8 cellular contexts compared by ENCODE assay signal in the genomic region with DNA sequence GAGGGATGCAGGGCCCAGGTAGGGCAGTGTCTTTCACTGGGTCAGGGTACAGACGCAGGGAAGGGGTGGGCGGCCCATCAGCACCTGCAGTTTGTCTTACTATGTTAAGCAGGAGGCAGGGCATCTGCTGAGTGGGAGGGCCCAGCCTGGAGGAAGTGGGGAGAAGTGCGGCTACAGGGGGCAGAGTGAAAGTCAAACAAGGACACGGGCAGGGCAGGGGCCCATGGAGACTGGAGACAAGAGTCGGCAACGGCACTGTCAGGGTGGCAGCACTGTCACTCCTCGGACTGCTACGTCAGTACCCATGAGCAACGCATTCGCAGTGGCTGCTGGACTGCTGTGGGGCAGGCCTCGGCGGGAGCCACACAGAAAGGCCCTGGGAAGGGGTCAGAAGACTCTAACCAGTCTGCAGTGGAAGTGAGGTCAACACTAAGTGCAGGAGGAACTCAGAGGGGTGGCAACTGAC. TPM values are rescaled to one million over a fixed set of nuclear protein-coding genes. Genes with fewer than 3 reads are reported as not detected.
DNase-seq lines count a peak whose midpoint lies in the region; ATAC-seq, FAIRE-seq and TF ChIP-seq lines count a peak whose summit lies in the region.

No MANE protein-coding gene starts in this region.

- no peak overlapping the region for H3K9ac ChIP-seq in H1 (replicated peaks in 1 of 4; ENCODE audit: extremely low read depth in 1 of 4, low read depth in 3 of 4, low read length in 3 of 4)

- no peak overlapping the region for H3K56ac ChIP-seq in H1 (replicated peaks; ENCODE audit: insufficient read length, low read depth, low read length)

- FAIRE-seq in GM12891 (lab: Jason Lieb, UNC) (peak; percentile 98), H1 (lab: Jason Lieb, UNC) (no peak)

- H3K4ac ChIP-seq in H1 (replicated peaks; ENCODE audit: insufficient read length, low read depth, low read length) = no peak overlapping the region

- peak overlapping the region in 1 of 2 experiments; percentile 44; a peak in 2 of 4 replicates for H3K4me2 ChIP-seq in H1 (ENCODE audit: insufficient read depth in 1 of 2, low read depth in 2 of 2, low read length in 2 of 2)

- H3K36me3 ChIP-seq in H1 (ENCODE audit: control insufficient read depth in 2 of 4, insufficient read depth in 4 of 4, low read length in 3 of 4) = no peaks in the 10 kb centered on the region

- POLR2A ChIA-PET in H1 (lab: Charles Lee; ENCODE audit: partially characterized antibody) = interaction anchor here (1.1 to 1.2 kb wide), 2 partner anchors 9 to 18 kb away, joined by 3 read pairs; no protein-coding TSS in a partner anchor

- peak overlapping the region; percentile 85; the same call in 1 of the 2 replicates for H2BK5ac ChIP-seq in H1 (ENCODE audit: low read depth, low read length)

- CTCF ChIA-PET in H1 (lab: Charles Lee; ENCODE audit: partially characterized antibody) = interaction anchor here (1.1 to 4.1 kb wide), 2 partner anchors 21 to 37 kb away, joined by 3 to 15 read pairs; no protein-coding TSS in a partner anchor

- no peak overlapping the region for H3K23ac ChIP-seq in H1 (ENCODE audit: insufficient read length)

- no peak overlapping the region for H2BK120ac ChIP-seq in H1 (replicated peaks; ENCODE audit: low read depth, low read length)

- peak; percentile 79 for ATAC-seq in HG03159 (IDR thresholded peaks at IDR 0.05; ENCODE audit: unreplicated experiment)
- ATAC-seq in GM18519 (IDR thresholded peaks at IDR 0.05; ENCODE audit: low FRiP score, unreplicated experiment) = no peak
- ATAC-seq in GM19035 (IDR thresholded peaks at IDR 0.05; ENCODE audit: unreplicated experiment) = no peak

- 0 out of 2 replicates have a peak overlapping the region, but pooled peaks have one; percentile 46 for H2BK15ac ChIP-seq in H1 (ENCODE audit: low read length)

- H2AK5ac ChIP-seq in H1 (ENCODE audit: low read depth, low read length) = no peak overlapping the region

- H4K8ac ChIP-seq in H1 (ENCODE audit: extremely low read depth, insufficient read depth, low read length) = no peak overlapping the region

- no peak overlapping the region for H3K4me3 ChIP-seq in H1 (ENCODE audit: extremely low read depth in 1 of 4, insufficient read depth in 2 of 4, low read depth in 3 of 4, low read length in 4 of 4)

- no peaks in the 10 kb centered on the region for H3K9me3 ChIP-seq in H1 (ENCODE audit: insufficient read depth in 2 of 2, low read depth in 1 of 2, low read length in 1 of 2)

- TF ChIP-seq EP300 in H1 (IDR thresholded peaks at IDR 0.05; ENCODE audit: borderline replicate concordance in 1 of 2, low read depth in 2 of 2, low read length in 2 of 2) = no peak

- peak overlapping the region; percentile 33; the same call in 1 of the 2 replicates for H3K27ac ChIP-seq in H1 (ENCODE audit: low read depth, low read length)

- H3K14ac ChIP-seq in H1 (ENCODE audit: insufficient read length) = no peak overlapping the region

- peaks cover 64 to 100% of the 10 kb centered on the region in 2 experiments for H3K79me2 ChIP-seq in H1 (ENCODE audit: control insufficient read depth in 1 of 2, insufficient read depth in 2 of 2, low read length in 2 of 2)

- 69% methylated on average over 12 of the region's 12 CpGs; no CpG with 5 or more reads in 1 of the 2 experiments for WGBS in H1 (ENCODE audit: extremely low coverage in 1 of 2, insufficient coverage in 1 of 2, insufficient read length in 1 of 2, insufficient replicate concordance in 2 of 2, low coverage in 1 of 2, low lambda C conversion rate in 2 of 2, missing lambda C conversion rate in 1 of 2), 2 experiments

- 0 out of 2 replicates have a peak overlapping the region, but pooled peaks have one; percentile 61 for H2BK20ac ChIP-seq in H1 (ENCODE audit: low read length)

- H4K20me1 ChIP-seq in H1 (replicated peaks in 1 of 2; ENCODE audit: control insufficient read depth in 1 of 2, insufficient read depth in 2 of 2, low read length in 2 of 2) = peaks cover 73 to 77% of the 10 kb centered on the region in 2 experiments

- TF ChIP-seq RAD21 in H1 (IDR thresholded peaks at IDR 0.05 in 1 of 2, conservative IDR thresholded peaks at IDR 0.05 in 1 of 2; ENCODE audit: low read depth in 2 of 2, low read length in 2 of 2) = no peak

- DNase-seq in GM12891 (ENCODE audit: insufficient read length, low spot score) (peak; percentile 62), H1 (ENCODE audit: low read depth in 1 of 2, low spot score in 2 of 2) (peak in 1 of 2 experiments; percentile 69), NCI-H774 (lab: John Stamatoyannopoulos, UW) (no peak)
- DNase-seq in activated CD4-positive, CD25-positive, alpha-beta regulatory T cell treated with anti-CD3 and anti-CD28 coated beads, Interleukin-2, amount 50 U/mL, for 72 hours = peak; percentile 47
- DNase-seq in stimulated activated CD4-positive, alpha-beta T cell treated with anti-CD3 and anti-CD28 coated beads, Interleukin-4, amount 100 ng/mL, for 1 hour = peak; percentile 38

- H3K4me1 ChIP-seq in H1 (replicated peaks in 1 of 4; ENCODE audit: control insufficient read depth in 3 of 4, insufficient read depth in 4 of 4, low read length in 3 of 4) = peaks cover 3 to 51% (median 32%) of the 10 kb centered on the region in 4 experiments

- no peaks in the 10 kb centered on the region for H3K27me3 ChIP-seq in H1 (replicated peaks in 1 of 4; ENCODE audit: control insufficient read depth in 3 of 4, extremely low read depth in 1 of 4, insufficient read depth in 3 of 4, low read length in 3 of 4)

- no peak overlapping the region for H4K5ac ChIP-seq in H1 (ENCODE audit: insufficient read length, low read depth, low read length)

- no peak overlapping the region for H2AFZ ChIP-seq in H1 (ENCODE audit: low read length)

- peak overlapping the region; percentile 60; the same call in 1 of the 2 replicates for H3K18ac ChIP-seq in H1 (ENCODE audit: extremely low read depth, low read length)

- peak overlapping the region; percentile 75; the same call in 1 of the 2 replicates for H2BK12ac ChIP-seq in H1 (ENCODE audit: low read depth, low read length)

- peaks cover 38% of the 10 kb centered on the region for H3K79me1 ChIP-seq in H1 (ENCODE audit: low read depth, low read length)

- no peak overlapping the region for H4K91ac ChIP-seq in H1 (replicated peaks; ENCODE audit: insufficient read length, low read length)

- TF ChIP-seq POLR2A in GM12891 (IDR thresholded peaks at IDR 0.05; ENCODE audit: low read depth, low read length) (no peak), H1 (IDR thresholded peaks at IDR 0.05; ENCODE audit: control extremely low read depth in 1 of 2, low read depth in 2 of 2, low read length in 2 of 2) (no peak)

- no peaks in the 10 kb centered on the region for H3K23me2 ChIP-seq in H1 (ENCODE audit: low read depth, low read length)

- TF ChIP-seq CTCF in H1 (IDR thresholded peaks at IDR 0.05; ENCODE audit: control extremely low read depth in 1 of 3, insufficient read depth in 1 of 3, low read depth in 1 of 3, low read length in 3 of 3) = peak in 1 of 3 experiments; percentile 31; a peak in 1 of 4 replicates

TF ChIP-seq in GM12891, 5 proteins besides CTCF, POLR2A, EP300 and RAD21:
- no peak for TF ChIP-seq TAF1 (IDR thresholded peaks at IDR 0.05; ENCODE audit: low read depth, low read length)
- 0 out of 2 replicates have a peak, but pooled peaks have one; percentile 2 for TF ChIP-seq POU2F2 (IDR thresholded peaks at IDR 0.05; ENCODE audit: low read depth, low read length)
- no peak for TF ChIP-seq PAX5 (IDR thresholded peaks at IDR 0.05; ENCODE audit: insufficient read depth, low read length, severe bottlenecking)
- peak; percentile 83 for TF ChIP-seq SPI1 (IDR thresholded peaks at IDR 0.05; ENCODE audit: low read depth, low read length)
- TF ChIP-seq POLR2AphosphoS5 (IDR thresholded peaks at IDR 0.05; ENCODE audit: low read depth, low read length) = no peak

TF ChIP-seq in H1, 55 proteins besides CTCF, POLR2A, EP300 and RAD21 (continues in another document):
- TF ChIP-seq EGR1 (IDR thresholded peaks at IDR 0.05; ENCODE audit: borderline replicate concordance, low read depth, low read length) (no peak), CREB1 (IDR thresholded peaks at IDR 0.05) (no peak), POLR2AphosphoS5 (IDR thresholded peaks at IDR 0.05; ENCODE audit: low read depth, low read length) (0 out of 2 replicates have a peak, but pooled peaks have one; percentile 31), SUZ12 (IDR thresholded peaks at IDR 0.05; ENCODE audit: low read length) (no peak), GABPA (IDR thresholded peaks at IDR 0.05; ENCODE audit: borderline replicate concordance, insufficient read depth, low read length) (peak; percentile 11; the same call in 1 of the 2 replicates), CHD2 (IDR thresholded peaks at IDR 0.05; ENCODE audit: low read length) (no peak), KDM5A (IDR thresholded peaks at IDR 0.05; ENCODE audit: low read length) (no peak), TEAD4 (IDR thresholded peaks at IDR 0.05; ENCODE audit: low read depth, low read length) (no peak), PHF8 (conservative IDR thresholded peaks at IDR 0.05; ENCODE audit: low read depth, low read length) (no peak), SIX5 (IDR thresholded peaks at IDR 0.05; ENCODE audit: low read depth, low read length) (no peak), JUN (IDR thresholded peaks at IDR 0.05; ENCODE audit: low read depth, low read length) (no peak)
- TF ChIP-seq, protein P1, sequence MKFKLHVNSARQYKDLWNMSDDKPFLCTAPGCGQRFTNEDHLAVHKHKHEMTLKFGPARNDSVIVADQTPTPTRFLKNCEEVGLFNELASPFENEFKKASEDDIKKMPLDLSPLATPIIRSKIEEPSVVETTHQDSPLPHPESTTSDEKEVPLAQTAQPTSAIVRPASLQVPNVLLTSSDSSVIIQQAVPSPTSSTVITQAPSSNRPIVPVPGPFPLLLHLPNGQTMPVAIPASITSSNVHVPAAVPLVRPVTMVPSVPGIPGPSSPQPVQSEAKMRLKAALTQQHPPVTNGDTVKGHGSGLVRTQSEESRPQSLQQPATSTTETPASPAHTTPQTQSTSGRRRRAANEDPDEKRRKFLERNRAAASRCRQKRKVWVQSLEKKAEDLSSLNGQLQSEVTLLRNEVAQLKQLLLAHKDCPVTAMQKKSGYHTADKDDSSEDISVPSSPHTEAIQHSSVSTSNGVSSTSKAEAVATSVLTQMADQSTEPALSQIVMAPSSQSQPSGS (IDR thresholded peaks at IDR 0.05; ENCODE audit: low read length) = no peak

RNA-seq across cellular contexts. Expression of a gene that starts 19.7 kb away (rescaled TPM):
- polyA plus RNA-seq in GM12891 (2012; ENCODE audit: low read depth, missing spikeins) = 7.8 TPM
- 43.1 and 44.0 TPM in 2 replicates for total RNA-seq in H1 (2021; fragmentation: NEBNext Ultra II Directional; extraction: Animal tissue kit (Norgen Biotek cat#: 25700))
- 13.4 and 14.4 TPM in 2 replicates for polyA plus RNA-seq in H1 (2011; rRNA removed)
- polyA plus RNA-seq in H1 (2011; cell fraction: cytosol; rRNA removed) = 10.7 TPM
- polyA plus RNA-seq in H1 (2011; cell fraction: nucleus; rRNA removed) = 29.4 TPM
- 18.7 to 25.2 TPM (median 22.4 TPM) in 4 replicates for polyA plus RNA-seq in H1 (2012, experiment 1 of 2)
- 5.8 TPM for polyA plus RNA-seq in H1 (2012, experiment 2 of 2)
- polyA plus RNA-seq in H1 (2013, experiment 1 of 2) = 19.1 TPM
- polyA plus RNA-seq in H1 (2013, experiment 2 of 2) = 17.7 TPM
- polyA minus RNA-seq in H1 (2011; rRNA and poly(A)+ RNA removed) = 29.0 and 30.8 TPM in 2 replicates
- 64.3 TPM for polyA minus RNA-seq in H1 (2011; cell fraction: cytosol; rRNA and poly(A)+ RNA removed)
- 31.5 TPM for polyA minus RNA-seq in H1 (2011; cell fraction: nucleus; rRNA and poly(A)+ RNA removed)
